24 cellular contexts compared by ENCODE assay signal in genomic region chr6:154070041-154070440, GRCh38. TPM values are rescaled to one million over a fixed set of nuclear protein-coding genes. Genes with fewer than 3 reads are reported as not detected.
A peak's percentile ranks its signal among the peaks of the same experiment; 100 is the strongest.
DNase-seq lines count a peak whose midpoint lies in the region; ATAC-seq, FAIRE-seq and TF ChIP-seq lines count a peak whose summit lies in the region.
"Had no signal": no experiment of that assay in that cellular context is flagged by ENCODE, and none has a peak within 500 bp of the region (broad histone marks: within the 10 kb centered on the region; RNA-seq: fewer than 3 reads in every experiment).

No MANE protein-coding gene starts in this region.

- H2BK120ac ChIP-seq in H1 (replicated peaks; ENCODE audit: low read depth, low read length) = no peak overlapping the region

- H3K4me3 Mint-ChIP-seq in GM23338 = no peak overlapping the region
- H3K4me3 Mint-ChIP-seq: CD14-positive monocyte; CD4-positive, alpha-beta memory T cell; CD4-positive, CD25-positive, alpha-beta regulatory T cell; CD8-positive, alpha-beta memory T cell had no signal

- H3K4me3 ChIP-seq in GM23338 (no peak overlapping the region), H1 (ENCODE audit: extremely low read depth in 1 of 4, insufficient read depth in 2 of 4, low read depth in 3 of 4, low read length in 4 of 4) (no peak overlapping the region)
- H3K4me3 ChIP-seq: BLaER1, GM12878 had no signal

- no peaks in the 10 kb centered on the region for H3K79me1 ChIP-seq in H1 (ENCODE audit: low read depth, low read length)

- no peaks in the 10 kb centered on the region for H3K9me2 ChIP-seq in GM23338 (ENCODE audit: insufficient read depth)

- no peaks in the 10 kb centered on the region for H3K36me3 Mint-ChIP-seq in GM23338 (ENCODE audit: low read depth)
- H3K36me3 Mint-ChIP-seq: CD14-positive monocyte; CD4-positive, alpha-beta memory T cell; CD4-positive, CD25-positive, alpha-beta regulatory T cell; CD8-positive, alpha-beta memory T cell had no signal

- TF ChIP-seq CTCF in GM23338 (conservative IDR thresholded peaks at IDR 0.05; ENCODE audit: low read depth in 2 of 2) (no peak), H1 (IDR thresholded peaks at IDR 0.05; ENCODE audit: control extremely low read depth in 1 of 3, insufficient read depth in 1 of 3, low read depth in 1 of 3, low read length in 3 of 3) (no peak)

- H3K9ac ChIP-seq in H1 (replicated peaks in 1 of 4; ENCODE audit: extremely low read depth in 1 of 4, low read depth in 3 of 4, low read length in 3 of 4) = no peak overlapping the region
- H3K9ac ChIP-seq: BLaER1 had no signal

- H3K79me2 ChIP-seq in GM23338 (replicated peaks; ENCODE audit: insufficient read depth) (no peaks in the 10 kb centered on the region), H1 (ENCODE audit: control insufficient read depth in 1 of 2, insufficient read depth in 2 of 2, low read length in 2 of 2) (no peaks in the 10 kb centered on the region)

- FAIRE-seq in H1 (lab: Jason Lieb, UNC) = no peak
- FAIRE-seq: A204.1, D721Med, GM12878, GM12892, GM18507 had no signal

- 88% methylated on average over 2 of the region's 2 CpGs; no CpG with 5 or more reads in 1 of the 2 experiments for WGBS in H1 (ENCODE audit: extremely low coverage in 1 of 2, insufficient coverage in 1 of 2, insufficient read length in 1 of 2, insufficient replicate concordance in 2 of 2, low coverage in 1 of 2, low lambda C conversion rate in 2 of 2, missing lambda C conversion rate in 1 of 2), 2 experiments

- H3K14ac ChIP-seq in H1 (ENCODE audit: insufficient read length) = no peak overlapping the region

- H4K20me1 ChIP-seq in GM23338 (replicated peaks; ENCODE audit: insufficient read depth) (no peaks in the 10 kb centered on the region), H1 (replicated peaks in 1 of 2; ENCODE audit: control insufficient read depth in 1 of 2, insufficient read depth in 2 of 2, low read length in 2 of 2) (no peaks in the 10 kb centered on the region)
- H4K20me1 ChIP-seq: BLaER1 had no signal

- no peaks in the 10 kb centered on the region for H3K36me3 ChIP-seq in GM23338 (ENCODE audit: insufficient read depth)
- H3K36me3 ChIP-seq in H1 (ENCODE audit: control insufficient read depth in 2 of 4, insufficient read depth in 4 of 4, low read length in 3 of 4) = no peaks in the 10 kb centered on the region
- H3K36me3 ChIP-seq: BLaER1 had no signal

- H4K91ac ChIP-seq in H1 (replicated peaks; ENCODE audit: insufficient read length, low read length) = no peak overlapping the region

- H3K18ac ChIP-seq in H1 (ENCODE audit: extremely low read depth, low read length) = no peak overlapping the region

- no peak overlapping the region for H2BK5ac ChIP-seq in H1 (ENCODE audit: low read depth, low read length)

- no peak overlapping the region for H4K5ac ChIP-seq in H1 (ENCODE audit: insufficient read length, low read depth, low read length)

- POLR2A ChIA-PET in H1 (lab: Charles Lee; ENCODE audit: partially characterized antibody) = no interaction called here

- ATAC-seq in GM23338 = no peak
- ATAC-seq: GM12878 had no signal

- no peak for TF ChIP-seq RAD21 in H1 (IDR thresholded peaks at IDR 0.05 in 1 of 2, conservative IDR thresholded peaks at IDR 0.05 in 1 of 2; ENCODE audit: low read depth in 2 of 2, low read length in 2 of 2)

- H3K27ac Mint-ChIP-seq in GM23338 = no peak overlapping the region
- H3K27ac Mint-ChIP-seq: CD14-positive monocyte; CD4-positive, alpha-beta memory T cell; CD4-positive, CD25-positive, alpha-beta regulatory T cell; CD8-positive, alpha-beta memory T cell had no signal

- H3K23me2 ChIP-seq in H1 (ENCODE audit: low read depth, low read length) = no peaks in the 10 kb centered on the region

- DNase-seq in GM23338 (ENCODE audit: low spot score) = no peak
- peak; percentile 50 for DNase-seq in cerebellar cortex (ENCODE audit: low spot score)
- no peak for DNase-seq in H1 (ENCODE audit: low read depth in 1 of 2, low spot score in 2 of 2)
- no peak for DNase-seq in D341Med (ENCODE audit: low spot score)
- no peak for DNase-seq in germinal center (ENCODE audit: low spot score)
- no peak for DNase-seq in NCI-H187 treated with DMSO at 0.1 percent for 48 hours (lab: John Stamatoyannopoulos, UW)
- DNase-seq: 8988T; ACHN; BE2C; CD4-positive, alpha-beta memory T cell; CD4-positive, CD25-positive, alpha-beta regulatory T cell; CD8-positive, alpha-beta memory T cell; COR-L47; DMS79 treated with DMSO at 0.1 percent for 48 hours; GDM1 had no signal

- no peak overlapping the region for H3K4ac ChIP-seq in H1 (replicated peaks; ENCODE audit: insufficient read length, low read depth, low read length)

- no peak overlapping the region for H2BK12ac ChIP-seq in H1 (ENCODE audit: low read depth, low read length)

- H3K27me3 ChIP-seq in GM23338 (ENCODE audit: insufficient read depth) (no peaks in the 10 kb centered on the region), H1 (replicated peaks in 1 of 4; ENCODE audit: control insufficient read depth in 3 of 4, extremely low read depth in 1 of 4, insufficient read depth in 3 of 4, low read length in 3 of 4) (no peaks in the 10 kb centered on the region)
- H3K27me3 ChIP-seq: BE2C, BLaER1 had no signal

- H3K9me3 Mint-ChIP-seq in GM23338 = no peaks in the 10 kb centered on the region

- H2AFZ ChIP-seq in GM23338 (peak overlapping the region; percentile 41; the same call in 1 of the 2 replicates), H1 (ENCODE audit: low read length) (peak overlapping the region; percentile 6; the same call in 1 of the 2 replicates)

- no peak overlapping the region for H2BK20ac ChIP-seq in H1 (ENCODE audit: low read length)

- no peak overlapping the region for H3K56ac ChIP-seq in H1 (replicated peaks; ENCODE audit: insufficient read length, low read depth, low read length)

- no peak overlapping the region for H4K8ac ChIP-seq in H1 (ENCODE audit: extremely low read depth, insufficient read depth, low read length)

- TF ChIP-seq EP300 in H1 (IDR thresholded peaks at IDR 0.05; ENCODE audit: borderline replicate concordance in 1 of 2, low read depth in 2 of 2, low read length in 2 of 2) = no peak

- no peaks in the 10 kb centered on the region for H3K27me3 Mint-ChIP-seq in GM23338 (ENCODE audit: insufficient read depth, low read depth, poor library complexity)

- no peaks in the 10 kb centered on the region for H3K9me3 ChIP-seq in H1 (ENCODE audit: insufficient read depth in 2 of 2, low read depth in 1 of 2, low read length in 1 of 2)
- H3K9me3 ChIP-seq: BE2C had no signal

- no peak overlapping the region for H2AK5ac ChIP-seq in H1 (ENCODE audit: low read depth, low read length)

- H3K4me2 ChIP-seq in GM23338 = no peak overlapping the region
- H3K4me2 ChIP-seq in H1 (ENCODE audit: insufficient read depth in 1 of 2, low read depth in 2 of 2, low read length in 2 of 2) = no peak overlapping the region
- H3K4me2 ChIP-seq: BLaER1 had no signal

- H3K4me1 Mint-ChIP-seq in GM23338 = no peaks in the 10 kb centered on the region
- H3K4me1 Mint-ChIP-seq: CD14-positive monocyte; CD4-positive, alpha-beta memory T cell; CD4-positive, CD25-positive, alpha-beta regulatory T cell; CD8-positive, alpha-beta memory T cell had no signal

- H2BK15ac ChIP-seq in H1 (ENCODE audit: low read length) = no peak overlapping the region

- no peaks in the 10 kb centered on the region for H3F3A ChIP-seq in GM23338 (replicated peaks; ENCODE audit: low read depth)

- H3K4me1 ChIP-seq in GM23338 (ENCODE audit: insufficient read depth) (no peaks in the 10 kb centered on the region), H1 (replicated peaks in 1 of 4; ENCODE audit: control insufficient read depth in 3 of 4, insufficient read depth in 4 of 4, low read length in 3 of 4) (no peaks in the 10 kb centered on the region)
- H3K4me1 ChIP-seq: BLaER1 had no signal

- H3K23ac ChIP-seq in H1 (ENCODE audit: insufficient read length) = no peak overlapping the region

- H3K27ac ChIP-seq in GM23338 (ENCODE audit: low read depth) (no peak overlapping the region), H1 (ENCODE audit: low read depth, low read length) (no peak overlapping the region)
- H3K27ac ChIP-seq: BLaER1 had no signal

- no peak for TF ChIP-seq POLR2A in H1 (IDR thresholded peaks at IDR 0.05; ENCODE audit: control extremely low read depth in 1 of 2, low read depth in 2 of 2, low read length in 2 of 2)

- CTCF ChIA-PET in H1 (lab: Charles Lee; ENCODE audit: partially characterized antibody) = no interaction called here

TF ChIP-seq in GM23338, 12 proteins besides CTCF, POLR2A, EP300 and RAD21 (continues in another document):
- TF ChIP-seq JUNB (IDR thresholded peaks at IDR 0.05; ENCODE audit: unreplicated experiment) = no peak
- TF ChIP-seq NANOG (IDR thresholded peaks at IDR 0.05; ENCODE audit: borderline replicate concordance) = no peak
- TF ChIP-seq ZNF331 (CRISPR knock-in tag; IDR thresholded peaks at IDR 0.05; ENCODE audit: low read depth) = no peak

TF ChIP-seq in H1, 55 proteins besides CTCF, POLR2A, EP300 and RAD21:
- no peak for TF ChIP-seq GABPA (IDR thresholded peaks at IDR 0.05; ENCODE audit: borderline replicate concordance, insufficient read depth, low read length)
- no peak for TF ChIP-seq HDAC6 (IDR thresholded peaks at IDR 0.05; ENCODE audit: low read depth, low read length)
- no peak for TF ChIP-seq CBX5 (IDR thresholded peaks at IDR 0.05; ENCODE audit: low read depth, low read length)
- TF ChIP-seq POLR2AphosphoS5 (IDR thresholded peaks at IDR 0.05; ENCODE audit: low read depth, low read length) = no peak
- no peak for TF ChIP-seq KDM5A (IDR thresholded peaks at IDR 0.05; ENCODE audit: low read length)
- no peak for TF ChIP-seq SIRT6 (IDR thresholded peaks at IDR 0.05; ENCODE audit: low read length)
- no peak for TF ChIP-seq HDAC2 (IDR thresholded peaks at IDR 0.05; ENCODE audit: borderline replicate concordance in 1 of 2, low read depth in 2 of 2, low read length in 2 of 2)

RNA-seq across cellular contexts. Expression of gene OPRM1, which starts 31.0 kb away (rescaled TPM):
- total RNA-seq in GM23338 (2014; rRNA removed; shearing (Covaris generic)) = 0.52 TPM in 1 of 2 replicates, not detected in the other
- not detected in 2 replicates for polyA plus RNA-seq in GM23338 (2016; fragmentation: Nextera tagmentation; extraction: Ambion mirVana)
- not detected in 2 replicates for total RNA-seq in H1 (2021; fragmentation: NEBNext Ultra II Directional; extraction: Animal tissue kit (Norgen Biotek cat#: 25700))
- not detected in 2 replicates for polyA plus RNA-seq in H1 (2011; rRNA removed)
- not detected for polyA plus RNA-seq in H1 (2011; cell fraction: cytosol; rRNA removed)
- polyA plus RNA-seq in H1 (2011; cell fraction: nucleus; rRNA removed) = not detected
- not detected in 4 replicates for polyA plus RNA-seq in H1 (2012, experiment 1 of 2)
- polyA plus RNA-seq in H1 (2012, experiment 2 of 2) = not detected
- polyA plus RNA-seq in H1 (2013, experiment 1 of 2) = not detected
- not detected for polyA plus RNA-seq in H1 (2013, experiment 2 of 2)
- not detected in 2 replicates for polyA minus RNA-seq in H1 (2011; rRNA and poly(A)+ RNA removed)
- polyA minus RNA-seq in H1 (2011; cell fraction: cytosol; rRNA and poly(A)+ RNA removed) = not detected
- not detected for polyA minus RNA-seq in H1 (2011; cell fraction: nucleus; rRNA and poly(A)+ RNA removed)
- total RNA-seq: A673; CD4-positive, alpha-beta memory T cell; CD4-positive, CD25-positive, alpha-beta regulatory T cell; CD8-positive, alpha-beta memory T cell; GM12878 had no signal
- polyA plus RNA-seq: AG04450; CD14-positive monocyte; CD4-positive, alpha-beta memory T cell; CD4-positive, CD25-positive, alpha-beta regulatory T cell; CD8-positive, alpha-beta memory T cell; GM12878 had no signal
